Comparison of ENCODE assay signal across 1 cellular context in genomic region chr17:4531988-4532736, GRCh38.
TF ChIP-seq lines count a peak whose summit lies in the region.

No MANE protein-coding gene starts in this region.

TF ChIP-seq in HEK293, 187 proteins besides CTCF, POLR2A, EP300 and RAD21 (continued from another document):
- TF ChIP-seq ZNF518A (tag by site-specific recombination; conservative IDR thresholded peaks at IDR 0.05; ENCODE audit: low read depth) (no peak), OVOL3 (tag by site-specific recombination; IDR thresholded peaks at IDR 0.05) (no peak), ZFHX2 (tag by site-specific recombination; conservative IDR thresholded peaks at IDR 0.05) (peak; percentile 19; the same call in 1 of the 2 replicates), ZNF785 (tag by site-specific recombination; IDR thresholded peaks at IDR 0.05) (no peak)
